Comparison of ENCODE assay signal across 25 cellular contexts in genomic region chr5:133534566-133534965, GRCh38.
"Had no signal": no experiment of that assay in that cellular context is flagged by ENCODE, and none has a peak within 500 bp of the region (broad histone marks: within the 10 kb centered on the region; RNA-seq: fewer than 3 reads in every experiment).

No MANE protein-coding gene starts in this region.

- DNase-seq: islet precursor cell; left ventricle myocardium inferior; mesendoderm; midbrain; naive thymus-derived CD8-positive, alpha-beta T cell; nucleus accumbens; retina; right cardiac atrium; stimulated activated CD4-positive, alpha-beta T cell treated with anti-CD3 and anti-CD28 coated beads, Interleukin-12 subunit alpha, Interleukin-12 subunit beta, amount 100 ng/mL, for 4 hours; stimulated activated CD4-positive, alpha-beta T cell treated with anti-CD3 and anti-CD28 coated beads, Interleukin-15, amount 100 ng/mL, for 24 hours; stimulated activated CD4-positive, alpha-beta T cell treated with anti-CD3 and anti-CD28 coated beads, Interleukin-2, amount 100 ng/mL, for 24 hours; stimulated activated CD4-positive, alpha-beta T cell treated with anti-CD3 and anti-CD28 coated beads, Interleukin-4, amount 100 ng/mL, for 1 hour; stimulated activated naive CD4-positive, alpha-beta T cell; tibial artery; uterus had no signal

- H3K36me3 Mint-ChIP-seq: stimulated activated effector memory CD8-positive, alpha-beta T cell treated with anti-CD3 and anti-CD28 coated beads, Interleukin-12 subunit alpha, Interleukin-12 subunit beta, amount 100 ng/mL, for 72 hours had no signal

- H3K9me3 Mint-ChIP-seq: naive thymus-derived CD8-positive, alpha-beta T cell; nephron; neural crest cell; stimulated activated effector memory CD8-positive, alpha-beta T cell treated with anti-CD3 and anti-CD28 coated beads, Interleukin-12 subunit alpha, Interleukin-12 subunit beta, amount 100 ng/mL, for 72 hours; stimulated activated naive CD8-positive, alpha-beta T cell treated with anti-CD3 and anti-CD28 coated beads, Interleukin-15, Interleukin-2, amounts not matched to agents 100 ng/mL and 50 ng/mL, for 24 hours had no signal

- H3K4me1 Mint-ChIP-seq: naive thymus-derived CD8-positive, alpha-beta T cell had no signal

- H3K36me3 ChIP-seq: left ventricle myocardium inferior, prostate gland, suprapubic skin, thoracic aorta, tibial artery, uterus had no signal

- H3K4me3 Mint-ChIP-seq: naive thymus-derived CD8-positive, alpha-beta T cell; nephron; neural crest cell; stimulated activated effector memory CD8-positive, alpha-beta T cell treated with anti-CD3 and anti-CD28 coated beads, Interleukin-12 subunit alpha, Interleukin-12 subunit beta, amount 100 ng/mL, for 72 hours; stimulated activated naive CD8-positive, alpha-beta T cell treated with anti-CD3 and anti-CD28 coated beads, Interleukin-15, Interleukin-2, amounts not matched to agents 100 ng/mL and 50 ng/mL, for 24 hours had no signal

- H3K27me3 ChIP-seq: hepatocyte, tibial artery, uterus had no signal

- H3K27ac ChIP-seq: hepatocyte, left ventricle myocardium inferior, prostate gland, skin epidermis, suprapubic skin, thoracic aorta, tibial artery, uterus had no signal

- H3K4me1 ChIP-seq: prostate gland, suprapubic skin, uterus had no signal

- H3K9me3 ChIP-seq: left ventricle myocardium inferior, prostate gland, suprapubic skin, thoracic aorta, tibial artery, uterus had no signal

- H3K27ac Mint-ChIP-seq: naive thymus-derived CD8-positive, alpha-beta T cell; nephron; stimulated activated effector memory CD8-positive, alpha-beta T cell treated with anti-CD3 and anti-CD28 coated beads, Interleukin-12 subunit alpha, Interleukin-12 subunit beta, amount 100 ng/mL, for 72 hours; stimulated activated naive CD8-positive, alpha-beta T cell treated with anti-CD3 and anti-CD28 coated beads, Interleukin-15, Interleukin-2, amounts not matched to agents 100 ng/mL and 50 ng/mL, for 24 hours had no signal

- H3K4me3 ChIP-seq: hepatocyte, left ventricle myocardium inferior, lung, prostate gland, skin epidermis, suprapubic skin, thoracic aorta, tibial artery, uterus had no signal
